Comparison of ENCODE assay signal across 1 cellular context in the genomic region with DNA sequence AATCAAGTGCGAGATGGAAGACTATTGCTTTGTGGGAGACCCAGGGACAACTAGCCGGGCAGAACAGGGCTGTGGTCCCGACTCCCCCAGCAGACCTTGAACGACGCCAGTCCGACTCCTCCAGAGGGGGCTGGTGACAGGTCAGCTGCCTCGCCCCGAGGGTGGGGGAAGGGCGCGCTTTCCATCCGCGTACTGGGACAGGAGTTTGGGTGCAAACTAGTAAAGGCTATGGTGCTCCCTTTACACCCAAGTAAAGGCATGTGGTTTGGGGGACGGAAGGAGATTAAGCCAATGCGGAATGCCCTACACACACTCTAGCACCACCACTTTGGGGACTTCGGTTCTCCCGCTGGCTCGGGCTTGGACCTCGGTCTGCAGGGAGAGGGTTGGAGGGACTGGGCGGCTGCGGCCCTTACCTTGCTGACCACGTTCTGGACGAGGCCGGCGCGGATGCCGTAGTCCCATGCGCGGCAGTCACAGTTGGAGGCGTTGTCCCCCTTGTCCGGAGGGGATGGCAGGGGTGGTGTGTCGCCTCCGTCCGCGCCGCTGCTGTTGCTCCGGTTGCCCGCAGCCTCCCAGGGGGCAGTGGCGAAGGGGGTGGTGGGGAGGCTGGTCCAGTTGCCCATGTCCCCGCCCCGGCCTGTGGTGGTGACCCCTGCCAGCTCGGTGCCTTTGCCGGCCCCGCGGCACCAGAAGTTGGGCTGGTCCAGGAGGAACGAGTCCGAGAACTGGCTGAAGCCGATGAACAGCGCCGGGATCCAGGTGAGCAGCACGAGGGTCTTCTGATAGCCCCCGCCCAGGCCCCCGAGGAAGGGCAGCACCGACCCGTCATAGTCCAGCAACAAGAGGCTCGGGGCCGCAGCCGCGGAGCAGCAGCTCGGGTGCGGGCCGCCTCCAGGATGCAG.
TF ChIP-seq lines count a peak whose summit lies in the region.

No MANE protein-coding gene starts in this region.

TF ChIP-seq in HepG2, 621 proteins besides CTCF, POLR2A, EP300 and RAD21 (continued from another document and continues in another):
- TF ChIP-seq, protein P1, sequence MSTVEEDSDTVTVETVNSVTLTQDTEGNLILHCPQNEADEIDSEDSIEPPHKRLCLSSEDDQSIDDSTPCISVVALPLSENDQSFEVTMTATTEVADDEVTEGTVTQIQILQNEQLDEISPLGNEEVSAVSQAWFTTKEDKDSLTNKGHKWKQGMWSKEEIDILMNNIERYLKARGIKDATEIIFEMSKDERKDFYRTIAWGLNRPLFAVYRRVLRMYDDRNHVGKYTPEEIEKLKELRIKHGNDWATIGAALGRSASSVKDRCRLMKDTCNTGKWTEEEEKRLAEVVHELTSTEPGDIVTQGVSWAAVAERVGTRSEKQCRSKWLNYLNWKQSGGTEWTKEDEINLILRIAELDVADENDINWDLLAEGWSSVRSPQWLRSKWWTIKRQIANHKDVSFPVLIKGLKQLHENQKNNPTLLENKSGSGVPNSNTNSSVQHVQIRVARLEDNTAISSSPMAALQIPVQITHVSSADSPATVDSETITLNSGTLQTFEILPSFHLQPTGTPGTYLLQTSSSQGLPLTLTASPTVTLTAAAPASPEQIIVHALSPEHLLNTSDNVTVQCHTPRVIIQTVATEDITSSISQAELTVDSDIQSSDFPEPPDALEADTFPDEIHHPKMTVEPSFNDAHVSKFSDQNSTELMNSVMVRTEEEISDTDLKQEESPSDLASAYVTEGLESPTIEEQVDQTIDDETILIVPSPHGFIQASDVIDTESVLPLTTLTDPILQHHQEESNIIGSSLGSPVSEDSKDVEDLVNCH (CRISPR knock-in tag; IDR thresholded peaks at IDR 0.05) = 0 out of 2 replicates have a peak, but pooled peaks have one; percentile 13
- no peak for TF ChIP-seq CEBPB (IDR thresholded peaks at IDR 0.05; ENCODE audit: borderline replicate concordance, low read depth, low read length)
- TF ChIP-seq, protein P2, sequence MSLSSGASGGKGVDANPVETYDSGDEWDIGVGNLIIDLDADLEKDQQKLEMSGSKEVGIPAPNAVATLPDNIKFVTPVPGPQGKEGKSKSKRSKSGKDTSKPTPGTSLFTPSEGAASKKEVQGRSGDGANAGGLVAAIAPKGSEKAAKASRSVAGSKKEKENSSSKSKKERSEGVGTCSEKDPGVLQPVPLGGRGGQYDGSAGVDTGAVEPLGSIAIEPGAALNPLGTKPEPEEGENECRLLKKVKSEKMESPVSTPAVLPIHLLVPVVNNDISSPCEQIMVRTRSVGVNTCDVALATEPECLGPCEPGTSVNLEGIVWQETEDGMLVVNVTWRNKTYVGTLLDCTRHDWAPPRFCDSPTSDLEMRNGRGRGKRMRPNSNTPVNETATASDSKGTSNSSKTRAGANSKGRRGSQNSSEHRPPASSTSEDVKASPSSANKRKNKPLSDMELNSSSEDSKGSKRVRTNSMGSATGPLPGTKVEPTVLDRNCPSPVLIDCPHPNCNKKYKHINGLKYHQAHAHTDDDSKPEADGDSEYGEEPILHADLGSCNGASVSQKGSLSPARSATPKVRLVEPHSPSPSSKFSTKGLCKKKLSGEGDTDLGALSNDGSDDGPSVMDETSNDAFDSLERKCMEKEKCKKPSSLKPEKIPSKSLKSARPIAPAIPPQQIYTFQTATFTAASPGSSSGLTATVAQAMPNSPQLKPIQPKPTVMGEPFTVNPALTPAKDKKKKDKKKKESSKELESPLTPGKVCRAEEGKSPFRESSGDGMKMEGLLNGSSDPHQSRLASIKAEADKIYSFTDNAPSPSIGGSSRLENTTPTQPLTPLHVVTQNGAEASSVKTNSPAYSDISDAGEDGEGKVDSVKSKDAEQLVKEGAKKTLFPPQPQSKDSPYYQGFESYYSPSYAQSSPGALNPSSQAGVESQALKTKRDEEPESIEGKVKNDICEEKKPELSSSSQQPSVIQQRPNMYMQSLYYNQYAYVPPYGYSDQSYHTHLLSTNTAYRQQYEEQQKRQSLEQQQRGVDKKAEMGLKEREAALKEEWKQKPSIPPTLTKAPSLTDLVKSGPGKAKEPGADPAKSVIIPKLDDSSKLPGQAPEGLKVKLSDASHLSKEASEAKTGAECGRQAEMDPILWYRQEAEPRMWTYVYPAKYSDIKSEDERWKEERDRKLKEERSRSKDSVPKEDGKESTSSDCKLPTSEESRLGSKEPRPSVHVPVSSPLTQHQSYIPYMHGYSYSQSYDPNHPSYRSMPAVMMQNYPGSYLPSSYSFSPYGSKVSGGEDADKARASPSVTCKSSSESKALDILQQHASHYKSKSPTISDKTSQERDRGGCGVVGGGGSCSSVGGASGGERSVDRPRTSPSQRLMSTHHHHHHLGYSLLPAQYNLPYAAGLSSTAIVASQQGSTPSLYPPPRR (CRISPR knock-in tag; IDR thresholded peaks at IDR 0.05; ENCODE audit: borderline replicate concordance) = peak; percentile 61; the same call in 1 of the 2 replicates
- no peak for TF ChIP-seq ZNF136 (CRISPR knock-in tag; IDR thresholded peaks at IDR 0.05; ENCODE audit: low read depth)
- TF ChIP-seq, protein P3, sequence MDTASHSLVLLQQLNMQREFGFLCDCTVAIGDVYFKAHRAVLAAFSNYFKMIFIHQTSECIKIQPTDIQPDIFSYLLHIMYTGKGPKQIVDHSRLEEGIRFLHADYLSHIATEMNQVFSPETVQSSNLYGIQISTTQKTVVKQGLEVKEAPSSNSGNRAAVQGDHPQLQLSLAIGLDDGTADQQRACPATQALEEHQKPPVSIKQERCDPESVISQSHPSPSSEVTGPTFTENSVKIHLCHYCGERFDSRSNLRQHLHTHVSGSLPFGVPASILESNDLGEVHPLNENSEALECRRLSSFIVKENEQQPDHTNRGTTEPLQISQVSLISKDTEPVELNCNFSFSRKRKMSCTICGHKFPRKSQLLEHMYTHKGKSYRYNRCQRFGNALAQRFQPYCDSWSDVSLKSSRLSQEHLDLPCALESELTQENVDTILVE (CRISPR knock-in tag; IDR thresholded peaks at IDR 0.05) = no peak
- TF ChIP-seq RBFOX2 (IDR thresholded peaks at IDR 0.05; ENCODE audit: low read depth, low read length) = peak; percentile 81
- TF ChIP-seq RFX1 (IDR thresholded peaks at IDR 0.05) = no peak
- TF ChIP-seq ATF7-NPFF (CRISPR knock-in tag; IDR thresholded peaks at IDR 0.05; ENCODE audit: low read depth) = peak; percentile 24; the same call in 1 of the 2 replicates
- 0 out of 2 replicates have a peak, but pooled peaks have one; percentile 38 for TF ChIP-seq HDAC2 (CRISPR knock-in tag; IDR thresholded peaks at IDR 0.05)
- TF ChIP-seq TOPORS (CRISPR knock-in tag; IDR thresholded peaks at IDR 0.05) = 0 out of 2 replicates have a peak, but pooled peaks have one; percentile 45
- TF ChIP-seq, protein P4, sequence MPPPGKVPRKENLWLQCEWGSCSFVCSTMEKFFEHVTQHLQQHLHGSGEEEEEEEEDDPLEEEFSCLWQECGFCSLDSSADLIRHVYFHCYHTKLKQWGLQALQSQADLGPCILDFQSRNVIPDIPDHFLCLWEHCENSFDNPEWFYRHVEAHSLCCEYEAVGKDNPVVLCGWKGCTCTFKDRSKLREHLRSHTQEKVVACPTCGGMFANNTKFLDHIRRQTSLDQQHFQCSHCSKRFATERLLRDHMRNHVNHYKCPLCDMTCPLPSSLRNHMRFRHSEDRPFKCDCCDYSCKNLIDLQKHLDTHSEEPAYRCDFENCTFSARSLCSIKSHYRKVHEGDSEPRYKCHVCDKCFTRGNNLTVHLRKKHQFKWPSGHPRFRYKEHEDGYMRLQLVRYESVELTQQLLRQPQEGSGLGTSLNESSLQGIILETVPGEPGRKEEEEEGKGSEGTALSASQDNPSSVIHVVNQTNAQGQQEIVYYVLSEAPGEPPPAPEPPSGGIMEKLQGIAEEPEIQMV (CRISPR knock-in tag; IDR thresholded peaks at IDR 0.05; ENCODE audit: low read depth) = no peak
- TF ChIP-seq MAFF (IDR thresholded peaks at IDR 0.05; ENCODE audit: low read depth, low read length) = no peak
- no peak for TF ChIP-seq MBD4 (IDR thresholded peaks at IDR 0.05; ENCODE audit: borderline replicate concordance, low read length)
- TF ChIP-seq TAF15 (IDR thresholded peaks at IDR 0.05; ENCODE audit: low read depth, low read length, poor library complexity, severe bottlenecking) = peak; percentile 34
- TF ChIP-seq CHCHD3 (CRISPR knock-in tag; IDR thresholded peaks at IDR 0.05) = no peak
- TF ChIP-seq ZNF510 (CRISPR knock-in tag; IDR thresholded peaks at IDR 0.05; ENCODE audit: low read depth) = no peak; the same call in 1 of the 2 replicates
- TF ChIP-seq, protein P5, sequence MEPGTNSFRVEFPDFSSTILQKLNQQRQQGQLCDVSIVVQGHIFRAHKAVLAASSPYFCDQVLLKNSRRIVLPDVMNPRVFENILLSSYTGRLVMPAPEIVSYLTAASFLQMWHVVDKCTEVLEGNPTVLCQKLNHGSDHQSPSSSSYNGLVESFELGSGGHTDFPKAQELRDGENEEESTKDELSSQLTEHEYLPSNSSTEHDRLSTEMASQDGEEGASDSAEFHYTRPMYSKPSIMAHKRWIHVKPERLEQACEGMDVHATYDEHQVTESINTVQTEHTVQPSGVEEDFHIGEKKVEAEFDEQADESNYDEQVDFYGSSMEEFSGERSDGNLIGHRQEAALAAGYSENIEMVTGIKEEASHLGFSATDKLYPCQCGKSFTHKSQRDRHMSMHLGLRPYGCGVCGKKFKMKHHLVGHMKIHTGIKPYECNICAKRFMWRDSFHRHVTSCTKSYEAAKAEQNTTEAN (CRISPR knock-in tag; conservative IDR thresholded peaks at IDR 0.05) = no peak; the same call in 1 of the 2 replicates
- 0 out of 2 replicates have a peak, but pooled peaks have one; percentile 54 for TF ChIP-seq KLF13 (CRISPR knock-in tag; IDR thresholded peaks at IDR 0.05)
- TF ChIP-seq NFE2 (CRISPR knock-in tag; IDR thresholded peaks at IDR 0.05) = no peak
- no peak; the same call in 1 of the 2 replicates for TF ChIP-seq ZNF782 (CRISPR knock-in tag; IDR thresholded peaks at IDR 0.05; ENCODE audit: borderline replicate concordance)
- TF ChIP-seq, protein P6, sequence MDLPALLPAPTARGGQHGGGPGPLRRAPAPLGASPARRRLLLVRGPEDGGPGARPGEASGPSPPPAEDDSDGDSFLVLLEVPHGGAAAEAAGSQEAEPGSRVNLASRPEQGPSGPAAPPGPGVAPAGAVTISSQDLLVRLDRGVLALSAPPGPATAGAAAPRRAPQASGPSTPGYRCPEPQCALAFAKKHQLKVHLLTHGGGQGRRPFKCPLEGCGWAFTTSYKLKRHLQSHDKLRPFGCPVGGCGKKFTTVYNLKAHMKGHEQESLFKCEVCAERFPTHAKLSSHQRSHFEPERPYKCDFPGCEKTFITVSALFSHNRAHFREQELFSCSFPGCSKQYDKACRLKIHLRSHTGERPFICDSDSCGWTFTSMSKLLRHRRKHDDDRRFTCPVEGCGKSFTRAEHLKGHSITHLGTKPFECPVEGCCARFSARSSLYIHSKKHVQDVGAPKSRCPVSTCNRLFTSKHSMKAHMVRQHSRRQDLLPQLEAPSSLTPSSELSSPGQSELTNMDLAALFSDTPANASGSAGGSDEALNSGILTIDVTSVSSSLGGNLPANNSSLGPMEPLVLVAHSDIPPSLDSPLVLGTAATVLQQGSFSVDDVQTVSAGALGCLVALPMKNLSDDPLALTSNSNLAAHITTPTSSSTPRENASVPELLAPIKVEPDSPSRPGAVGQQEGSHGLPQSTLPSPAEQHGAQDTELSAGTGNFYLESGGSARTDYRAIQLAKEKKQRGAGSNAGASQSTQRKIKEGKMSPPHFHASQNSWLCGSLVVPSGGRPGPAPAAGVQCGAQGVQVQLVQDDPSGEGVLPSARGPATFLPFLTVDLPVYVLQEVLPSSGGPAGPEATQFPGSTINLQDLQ (CRISPR knock-in tag; IDR thresholded peaks at IDR 0.05) = 0 out of 2 replicates have a peak, but pooled peaks have one; percentile 16
- no peak for TF ChIP-seq HNRNPUL1 (IDR thresholded peaks at IDR 0.05; ENCODE audit: low read depth, low read length)
- TF ChIP-seq DMAP1 (CRISPR knock-in tag; IDR thresholded peaks at IDR 0.05) = peak; percentile 60; the same call in 1 of the 2 replicates
- TF ChIP-seq ATAD3A (CRISPR knock-in tag; IDR thresholded peaks at IDR 0.05) = no peak
- TF ChIP-seq ZNF713 (CRISPR knock-in tag; IDR thresholded peaks at IDR 0.05) = 0 out of 2 replicates have a peak, but pooled peaks have one; percentile 16
- TF ChIP-seq KAT7 (CRISPR knock-in tag; IDR thresholded peaks at IDR 0.05; ENCODE audit: borderline replicate concordance) = peak; percentile 80
- TF ChIP-seq, protein P7, sequence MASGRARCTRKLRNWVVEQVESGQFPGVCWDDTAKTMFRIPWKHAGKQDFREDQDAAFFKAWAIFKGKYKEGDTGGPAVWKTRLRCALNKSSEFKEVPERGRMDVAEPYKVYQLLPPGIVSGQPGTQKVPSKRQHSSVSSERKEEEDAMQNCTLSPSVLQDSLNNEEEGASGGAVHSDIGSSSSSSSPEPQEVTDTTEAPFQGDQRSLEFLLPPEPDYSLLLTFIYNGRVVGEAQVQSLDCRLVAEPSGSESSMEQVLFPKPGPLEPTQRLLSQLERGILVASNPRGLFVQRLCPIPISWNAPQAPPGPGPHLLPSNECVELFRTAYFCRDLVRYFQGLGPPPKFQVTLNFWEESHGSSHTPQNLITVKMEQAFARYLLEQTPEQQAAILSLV (CRISPR knock-in tag; IDR thresholded peaks at IDR 0.05; ENCODE audit: borderline replicate concordance) = 0 out of 2 replicates have a peak, but pooled peaks have one; percentile 35
- no peak; a peak in 1 of 4 replicates for TF ChIP-seq KLF16 (CRISPR knock-in tag; IDR thresholded peaks at IDR 0.05)
- TF ChIP-seq KAT2B (IDR thresholded peaks at IDR 0.05; ENCODE audit: borderline replicate concordance, low read depth, low read length) = no peak
- TF ChIP-seq, protein P8, sequence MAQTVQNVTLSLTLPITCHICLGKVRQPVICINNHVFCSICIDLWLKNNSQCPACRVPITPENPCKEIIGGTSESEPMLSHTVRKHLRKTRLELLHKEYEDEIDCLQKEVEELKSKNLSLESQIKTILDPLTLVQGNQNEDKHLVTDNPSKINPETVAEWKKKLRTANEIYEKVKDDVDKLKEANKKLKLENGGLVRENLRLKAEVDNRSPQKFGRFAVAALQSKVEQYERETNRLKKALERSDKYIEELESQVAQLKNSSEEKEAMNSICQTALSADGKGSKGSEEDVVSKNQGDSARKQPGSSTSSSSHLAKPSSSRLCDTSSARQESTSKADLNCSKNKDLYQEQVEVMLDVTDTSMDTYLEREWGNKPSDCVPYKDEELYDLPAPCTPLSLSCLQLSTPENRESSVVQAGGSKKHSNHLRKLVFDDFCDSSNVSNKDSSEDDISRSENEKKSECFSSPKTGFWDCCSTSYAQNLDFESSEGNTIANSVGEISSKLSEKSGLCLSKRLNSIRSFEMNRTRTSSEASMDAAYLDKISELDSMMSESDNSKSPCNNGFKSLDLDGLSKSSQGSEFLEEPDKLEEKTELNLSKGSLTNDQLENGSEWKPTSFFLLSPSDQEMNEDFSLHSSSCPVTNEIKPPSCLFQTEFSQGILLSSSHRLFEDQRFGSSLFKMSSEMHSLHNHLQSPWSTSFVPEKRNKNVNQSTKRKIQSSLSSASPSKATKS (CRISPR knock-in tag; IDR thresholded peaks at IDR 0.05) = no peak
- TF ChIP-seq ZNF850 (CRISPR knock-in tag; conservative IDR thresholded peaks at IDR 0.05) = 0 out of 2 replicates have a peak, but pooled peaks have one; percentile 35
- TF ChIP-seq, protein P9, sequence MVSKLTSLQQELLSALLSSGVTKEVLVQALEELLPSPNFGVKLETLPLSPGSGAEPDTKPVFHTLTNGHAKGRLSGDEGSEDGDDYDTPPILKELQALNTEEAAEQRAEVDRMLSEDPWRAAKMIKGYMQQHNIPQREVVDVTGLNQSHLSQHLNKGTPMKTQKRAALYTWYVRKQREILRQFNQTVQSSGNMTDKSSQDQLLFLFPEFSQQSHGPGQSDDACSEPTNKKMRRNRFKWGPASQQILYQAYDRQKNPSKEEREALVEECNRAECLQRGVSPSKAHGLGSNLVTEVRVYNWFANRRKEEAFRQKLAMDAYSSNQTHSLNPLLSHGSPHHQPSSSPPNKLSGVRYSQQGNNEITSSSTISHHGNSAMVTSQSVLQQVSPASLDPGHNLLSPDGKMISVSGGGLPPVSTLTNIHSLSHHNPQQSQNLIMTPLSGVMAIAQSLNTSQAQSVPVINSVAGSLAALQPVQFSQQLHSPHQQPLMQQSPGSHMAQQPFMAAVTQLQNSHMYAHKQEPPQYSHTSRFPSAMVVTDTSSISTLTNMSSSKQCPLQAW (CRISPR knock-in tag; IDR thresholded peaks at IDR 0.05) = peak; percentile 79
- TF ChIP-seq NR2F2 (IDR thresholded peaks at IDR 0.05; ENCODE audit: borderline replicate concordance, low read depth) = peak; percentile 28; the same call in 1 of the 2 replicates
